In the genomic region with DNA sequence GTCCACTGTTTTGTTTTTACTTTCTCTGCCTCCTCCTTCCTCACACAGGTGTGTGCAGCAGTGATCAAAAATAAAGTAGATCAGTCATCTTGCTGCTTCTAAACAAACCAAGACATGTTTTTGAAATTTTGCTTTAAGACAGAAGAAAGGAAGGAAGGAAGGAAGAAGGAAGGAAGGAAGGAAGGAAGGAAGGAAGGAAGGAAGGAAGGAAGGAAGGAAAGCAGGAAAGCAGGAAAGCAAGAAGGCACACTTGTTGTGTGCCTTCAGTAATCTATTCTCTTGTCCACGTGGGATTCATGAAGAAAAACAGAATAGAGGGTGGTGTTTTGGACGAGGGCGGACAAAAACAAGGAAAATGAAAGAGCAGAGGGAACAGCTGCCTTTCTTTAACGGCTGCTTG, we compare ENCODE assay signal across 15 cellular contexts.
A peak's percentile ranks its signal among the peaks of the same experiment; 100 is the strongest.
DNase-seq lines count a peak whose midpoint lies in the region; ATAC-seq and TF ChIP-seq lines count a peak whose summit lies in the region.
"Had no signal": no experiment of that assay in that cellular context is flagged by ENCODE, and none has a peak within 500 bp of the region (broad histone marks: within the 10 kb centered on the region; RNA-seq: fewer than 3 reads in every experiment).

No MANE protein-coding gene starts in this region.

- ATAC-seq in GM18873 (IDR thresholded peaks at IDR 0.05; ENCODE audit: low FRiP score, unreplicated experiment): no peak
- ATAC-seq: A549; CD8-positive, alpha-beta T cell had no signal

- no peaks in the 10 kb centered on the region for H3K36me3 ChIP-seq in breast epithelium
- H3K36me3 ChIP-seq in HEK293 (ENCODE audit: control insufficient read depth in 2 of 2, insufficient read depth in 1 of 2, low read length in 2 of 2): no peaks in the 10 kb centered on the region
- H3K36me3 ChIP-seq in osteoblast (ENCODE audit: insufficient read depth, low read length): no peaks in the 10 kb centered on the region

- DNase-seq in breast epithelium (ENCODE audit: low spot score in 2 of 2) (no peak), MCF 10A (ENCODE audit: unreplicated experiment) (no peak), endothelial cell (ENCODE audit: low spot score) (no peak), osteoblast (ENCODE audit: insufficient read length, low spot score, missing footprints) (no peak), NOMO-1 (lab: John Stamatoyannopoulos, UW; ENCODE audit: unreplicated experiment in 2 of 2) (no peak)
- DNase-seq: CD8-positive, alpha-beta T cell; COR-L47; DND-41; GDM1; HCEC 1CT; IMR-90 had no signal

- H4K20me1 ChIP-seq in osteoblast (ENCODE audit: insufficient read depth, low read length): no peaks in the 10 kb centered on the region

- POLR2A ChIA-PET in MCF 10A (lab: Yijun Ruan, JAX) (interaction anchor here (0.8 to 1.0 kb wide), 4 partner anchors 15 to 173 kb away, joined by 3 to 5 read pairs (median 4); no protein-coding TSS in a partner anchor), HEK293 (lab: Yijun Ruan, JAX) (no interaction called here)

- H3K4me3 Mint-ChIP-seq in MCF 10A (ENCODE audit: unreplicated experiment) (no peak overlapping the region), endothelial cell (ENCODE audit: unreplicated experiment) (peak overlapping the region; percentile 11)
- H3K4me3 Mint-ChIP-seq: CD14-positive monocyte; CD8-positive, alpha-beta T cell had no signal

- H3K4me1 Mint-ChIP-seq in MCF 10A (ENCODE audit: insufficient read depth, unreplicated experiment) (no peaks in the 10 kb centered on the region), endothelial cell (ENCODE audit: unreplicated experiment) (peaks cover 9% of the 10 kb centered on the region)
- H3K4me1 Mint-ChIP-seq: CD14-positive monocyte had no signal

- no peaks in the 10 kb centered on the region for H3K9me3 ChIP-seq in breast epithelium
- H3K9me3 ChIP-seq in HEK293 (ENCODE audit: control insufficient read depth, insufficient read depth, low read depth, low read length): no peaks in the 10 kb centered on the region
- no peaks in the 10 kb centered on the region for H3K9me3 ChIP-seq in osteoblast (ENCODE audit: low read depth, low read length)
- H3K9me3 ChIP-seq: A549 had no signal

- no peak overlapping the region for H3K27ac Mint-ChIP-seq in MCF 10A (ENCODE audit: low read depth, unreplicated experiment)
- H3K27ac Mint-ChIP-seq in endothelial cell (ENCODE audit: unreplicated experiment): no peak overlapping the region
- H3K27ac Mint-ChIP-seq: CD14-positive monocyte; CD8-positive, alpha-beta T cell had no signal

- H3K4me2 ChIP-seq in osteoblast (ENCODE audit: insufficient read depth, low read length): no peak overlapping the region
- H3K4me2 ChIP-seq: A549 had no signal

- H3K27me3 Mint-ChIP-seq in MCF 10A (ENCODE audit: insufficient read depth, unreplicated experiment): no peaks in the 10 kb centered on the region
- peaks cover 4% of the 10 kb centered on the region for H3K27me3 Mint-ChIP-seq in endothelial cell (ENCODE audit: unreplicated experiment)

- H2AFZ ChIP-seq in osteoblast (ENCODE audit: low read length): peak overlapping the region; percentile 25

- H3K27ac ChIP-seq in breast epithelium: peak overlapping the region; percentile 26 to 66
- no peak overlapping the region for H3K27ac ChIP-seq in HEK293 (ENCODE audit: extremely low read depth, low read depth, low read length)
- H3K27ac ChIP-seq in osteoblast (ENCODE audit: low read depth, low read length): no peak overlapping the region
- H3K27ac ChIP-seq: A549 had no signal

- CTCF ChIA-PET in MCF 10A (lab: Yijun Ruan, JAX): interaction anchor here (0.7 to 1.0 kb wide), 3 partner anchors 9 to 28 kb away, joined by 3 to 7 read pairs (median 4); no protein-coding TSS in a partner anchor
- CTCF ChIA-PET in HEK293 (lab: Yijun Ruan, JAX): interaction anchor here (0.5 kb wide), 2 partner anchors 22 to 137 kb away, joined by 3 to 4 read pairs; no protein-coding TSS in a partner anchor

- no peak for TF ChIP-seq CTCF in breast epithelium (IDR thresholded peaks at IDR 0.05)
- TF ChIP-seq CTCF in MCF 10A (IDR thresholded peaks at IDR 0.05; ENCODE audit: unreplicated experiment): no peak
- TF ChIP-seq CTCF in HEK293 (tag by site-specific recombination; IDR thresholded peaks at IDR 0.05): no peak
- no peak for TF ChIP-seq CTCF in endothelial cell (IDR thresholded peaks at IDR 0.05; ENCODE audit: unreplicated experiment)
- no peak for TF ChIP-seq CTCF in osteoblast (IDR thresholded peaks at IDR 0.05; ENCODE audit: extremely low read depth, low read depth, low read length)

- intact Hi-C loops in breast epithelium (cut with DNase I; ENCODE audit: low total_unique reads): no loop called here
- intact Hi-C loops in MCF 10A (cut with micrococcal nuclease): no loop called here

- no peaks in the 10 kb centered on the region for H3K4me1 ChIP-seq in breast epithelium
- no peaks in the 10 kb centered on the region for H3K4me1 ChIP-seq in HEK293 (ENCODE audit: control insufficient read depth, insufficient read depth, low read length)
- no peaks in the 10 kb centered on the region for H3K4me1 ChIP-seq in osteoblast (ENCODE audit: insufficient read depth, low read length)
- H3K4me1 ChIP-seq: A549 had no signal

- H3K36me3 Mint-ChIP-seq in MCF 10A (ENCODE audit: insufficient read depth, unreplicated experiment): no peaks in the 10 kb centered on the region
- H3K36me3 Mint-ChIP-seq in endothelial cell (ENCODE audit: low read depth, unreplicated experiment): no peaks in the 10 kb centered on the region
- H3K36me3 Mint-ChIP-seq: CD14-positive monocyte; CD8-positive, alpha-beta T cell had no signal

- no TSS peak for BruUV-seq in MCF 10A (replicated peaks; lab: Mats Ljungman, UMichigan)

- H3K79me2 ChIP-seq in osteoblast (ENCODE audit: insufficient read depth, low read length): no peaks in the 10 kb centered on the region

- TF ChIP-seq POLR2A in breast epithelium (IDR thresholded peaks at IDR 0.05): no peak

- H3K4me3 ChIP-seq in breast epithelium (no peak overlapping the region), HEK293 (ENCODE audit: low read depth, low read length) (no peak overlapping the region), osteoblast (ENCODE audit: insufficient read depth, low read length) (no peak overlapping the region)
- H3K4me3 ChIP-seq: A549 had no signal

- no peaks in the 10 kb centered on the region for H3K9me3 Mint-ChIP-seq in MCF 10A (ENCODE audit: unreplicated experiment)
- H3K9me3 Mint-ChIP-seq in endothelial cell (ENCODE audit: unreplicated experiment): no peaks in the 10 kb centered on the region
- H3K9me3 Mint-ChIP-seq: CD8-positive, alpha-beta T cell had no signal

- H3K27me3 ChIP-seq in breast epithelium (no peaks in the 10 kb centered on the region), osteoblast (ENCODE audit: insufficient read depth, low read length) (no peaks in the 10 kb centered on the region)

TF ChIP-seq in HEK293, 187 proteins besides CTCF, POLR2A, EP300 and RAD21:
- TF ChIP-seq ZNF473 (tag by site-specific recombination; IDR thresholded peaks at IDR 0.05) (no peak), ZNF777 (tag by site-specific recombination; IDR thresholded peaks at IDR 0.05; ENCODE audit: borderline replicate concordance) (0 out of 2 replicates have a peak, but pooled peaks have one; percentile 34), ZNF501 (tag by site-specific recombination; IDR thresholded peaks at IDR 0.05) (no peak), ZNF366 (tag by site-specific recombination; conservative IDR thresholded peaks at IDR 0.05) (peak; percentile 73), ZNF426 (tag by site-specific recombination; IDR thresholded peaks at IDR 0.05) (no peak)

Comparison
In these comparisons a context has a peak if more than half of its experiments do, and no peak if none do; other contexts are left out.
1. H3K27ac ChIP-seq: peak in breast epithelium (2 of 2); none in HEK293 (single experiment) and osteoblast (single experiment).